12 cellular contexts compared by ENCODE assay signal in genomic region chr14:50961606-50962259, GRCh38. TPM values are rescaled to one million over a fixed set of nuclear protein-coding genes. Genes with fewer than 3 reads are reported as not detected.
DNase-seq lines count a peak whose midpoint lies in the region; ATAC-seq, FAIRE-seq and TF ChIP-seq lines count a peak whose summit lies in the region.
"Had no signal": no experiment of that assay in that cellular context is flagged by ENCODE, and none has a peak within 500 bp of the region (broad histone marks: within the 10 kb centered on the region; RNA-seq: fewer than 3 reads in every experiment).

No MANE protein-coding gene starts in this region.

- in situ Hi-C loops in HepG2 (cut with HindIII; ENCODE audit: extremely low pct_ligation_motif_present, low pct_unique_long_range_greater_than_20kb), result no loop called here

- H3K27ac ChIP-seq in right lobe of liver (no peak overlapping the region), HepG2 (ENCODE audit: extremely low read length, insufficient read depth, low read length) (no peak overlapping the region), colonic mucosa (peak overlapping the region; percentile 9), right atrium auricular region (no peak overlapping the region)
- H3K27ac ChIP-seq: tibial nerve had no signal

- no peak overlapping the region for H3K9ac ChIP-seq in HepG2 (ENCODE audit: insufficient read depth, low read depth, low read length)
- H3K9ac ChIP-seq in colonic mucosa (ENCODE audit: low read depth in 2 of 2, low read length in 2 of 2), result no peak overlapping the region

- DNase-seq in right lobe of liver (no peak), HepG2 (ENCODE audit: low spot score) (no peak), colonic mucosa (no peak), mesothelial cell of epicardium (ENCODE audit: low spot score in 2 of 2, unreplicated experiment in 2 of 2) (no peak), right atrium auricular region (ENCODE audit: low spot score) (no peak), DMS53 treated with DMSO at 0.1 percent for 48 hours (lab: John Stamatoyannopoulos, UW; ENCODE audit: unreplicated experiment) (no peak), T-helper 17 cell (no peak)
- DNase-seq: heart left ventricle had no signal

- H3K27me3 ChIP-seq in right lobe of liver, result no peaks in the 10 kb centered on the region
- H3K27me3 ChIP-seq in HepG2 (ENCODE audit: control insufficient read depth in 1 of 2, insufficient read depth in 2 of 2, low read length in 2 of 2), result no peaks in the 10 kb centered on the region; a peak in 1 of 5 replicates
- H3K27me3 ChIP-seq in colonic mucosa, result no peaks in the 10 kb centered on the region
- H3K27me3 ChIP-seq in right atrium auricular region, result no peaks in the 10 kb centered on the region
- H3K27me3 ChIP-seq: heart left ventricle, tibial nerve had no signal

- H3K36me3 Mint-ChIP-seq in mesothelial cell of epicardium (no peaks in the 10 kb centered on the region), T-helper 17 cell (ENCODE audit: low read depth) (no peaks in the 10 kb centered on the region)

- TF ChIP-seq POLR2A in right lobe of liver (IDR thresholded peaks at IDR 0.05) (no peak), HepG2 (IDR thresholded peaks at IDR 0.05; ENCODE audit: insufficient read depth in 1 of 2, low read depth in 2 of 2, low read length in 2 of 2) (no peak)

- ATAC-seq in right lobe of liver, result peak; percentile 16 to 77 (median 68)
- ATAC-seq in HepG2, result no peak
- ATAC-seq in HG03565 (IDR thresholded peaks at IDR 0.05; ENCODE audit: unreplicated experiment), result no peak
- ATAC-seq in T-helper 17 cell, result no peak
- ATAC-seq: heart left ventricle had no signal

- H3K4me3 ChIP-seq in right lobe of liver (no peak overlapping the region), HepG2 (replicated peaks in 1 of 3; ENCODE audit: insufficient read depth in 1 of 3, low read depth in 2 of 3, low read length in 3 of 3) (no peak overlapping the region), colonic mucosa (no peak overlapping the region), right atrium auricular region (no peak overlapping the region)
- H3K4me3 ChIP-seq: heart left ventricle, tibial nerve had no signal

- FAIRE-seq in HepG2 (lab: Jason Lieb, UNC), result no peak

- H3K9me3 ChIP-seq in right lobe of liver (no peaks in the 10 kb centered on the region), HepG2 (ENCODE audit: low read length) (no peaks in the 10 kb centered on the region), colonic mucosa (no peaks in the 10 kb centered on the region), right atrium auricular region (no peaks in the 10 kb centered on the region), T-helper 17 cell (ENCODE audit: control insufficient read depth, low read length, poor library complexity, severe bottlenecking) (no peaks in the 10 kb centered on the region)
- H3K9me3 ChIP-seq: heart left ventricle, tibial nerve had no signal

- POLR2A ChIA-PET in HepG2 (lab: Yijun Ruan, JAX), result no interaction called here

- WGBS in right lobe of liver (ENCODE audit: insufficient coverage, low coverage, low lambda C conversion rate, missing lambda C conversion rate), result 41% methylated on average over 3 of the region's 3 CpGs
- WGBS in HepG2 (ENCODE audit: low lambda C conversion rate), result 15% methylated on average over 3 of the region's 3 CpGs

- BruUV-seq in HepG2 (replicated peaks; lab: Mats Ljungman, UMichigan), result no TSS peak

- H4K20me1 ChIP-seq in HepG2 (ENCODE audit: insufficient read depth, low read length), result no peaks in the 10 kb centered on the region

- intact Hi-C loops in right lobe of liver (cut with DNase I) (no loop called here), HepG2 (cut with micrococcal nuclease; ENCODE audit: unreplicated experiment) (no loop called here), colonic mucosa (cut with DNase I) (no loop called here)

- H3K36me3 ChIP-seq in right lobe of liver, result no peaks in the 10 kb centered on the region
- H3K36me3 ChIP-seq in HepG2 (replicated peaks in 1 of 2; ENCODE audit: control insufficient read depth in 1 of 2, insufficient read depth in 2 of 2, low read length in 2 of 2), result no peaks in the 10 kb centered on the region
- H3K36me3 ChIP-seq in colonic mucosa, result no peaks in the 10 kb centered on the region
- H3K36me3 ChIP-seq in right atrium auricular region, result no peaks in the 10 kb centered on the region
- H3K36me3 ChIP-seq: heart left ventricle, tibial nerve had no signal

- no peak for TF ChIP-seq RAD21 in HepG2 (CRISPR knock-in tag; IDR thresholded peaks at IDR 0.05)

- H2AFZ ChIP-seq in HepG2 (ENCODE audit: low read length), result no peak overlapping the region

- H3K4me3 Mint-ChIP-seq in mesothelial cell of epicardium (peak overlapping the region; percentile 33), T-helper 17 cell (no peak overlapping the region)
- H3K4me3 Mint-ChIP-seq: B cell had no signal

- H3K4me1 Mint-ChIP-seq in mesothelial cell of epicardium (peaks cover 52% of the 10 kb centered on the region), T-helper 17 cell (no peaks in the 10 kb centered on the region)
- H3K4me1 Mint-ChIP-seq: B cell had no signal

- H3K4me2 ChIP-seq in HepG2 (ENCODE audit: low read depth, low read length), result no peak overlapping the region

- no peaks in the 10 kb centered on the region for H3K9me3 Mint-ChIP-seq in mesothelial cell of epicardium
- H3K9me3 Mint-ChIP-seq: activated T-helper 2 cell treated with anti-CD3 and anti-CD28 coated beads, Interferon-gamma antibody, Interleukin-2, Interleukin-4, amounts not matched to agents 10 μg/mL and 5 μg/mL and 100 μg/mL, durations not matched to agents 14 hours and 24 hours and 36 hours had no signal

- CTCF ChIA-PET in HepG2 (lab: Yijun Ruan, JAX; ENCODE audit: low intra/inter-chr PET ratio, low total read pairs), result no interaction called here

- H3K4me1 ChIP-seq in right lobe of liver (peaks cover 0 to 3% (median 0%) of the 10 kb centered on the region in 4 donors), HepG2 (ENCODE audit: insufficient read depth, low read length) (peaks cover 10% of the 10 kb centered on the region; the same call in 1 of the 2 replicates), colonic mucosa (no peaks in the 10 kb centered on the region), right atrium auricular region (no peaks in the 10 kb centered on the region)

- H3K79me2 ChIP-seq in HepG2 (ENCODE audit: insufficient read depth, low read length), result no peaks in the 10 kb centered on the region

- TF ChIP-seq EP300 in HepG2 (IDR thresholded peaks at IDR 0.05; ENCODE audit: low read depth in 2 of 2, low read length in 2 of 2) (no peak), HepG2 (CRISPR knock-in tag; IDR thresholded peaks at IDR 0.05; ENCODE audit: borderline replicate concordance) (no peak)

- H3K27me3 Mint-ChIP-seq in mesothelial cell of epicardium (ENCODE audit: low read depth) (no peaks in the 10 kb centered on the region), T-helper 17 cell (peaks cover 23% of the 10 kb centered on the region)

- TF ChIP-seq CTCF in right lobe of liver (IDR thresholded peaks at IDR 0.05) (no peak), HepG2 (CRISPR knock-in tag; IDR thresholded peaks at IDR 0.05) (no peak), colonic mucosa (IDR thresholded peaks at IDR 0.05) (no peak), mesothelial cell of epicardium (IDR thresholded peaks at IDR 0.05; ENCODE audit: unreplicated experiment) (no peak), right atrium auricular region (IDR thresholded peaks at IDR 0.05) (no peak)

- H3K27ac Mint-ChIP-seq in mesothelial cell of epicardium (peak overlapping the region; percentile 90), T-helper 17 cell (no peak overlapping the region)
- H3K27ac Mint-ChIP-seq: activated T-helper 2 cell treated with anti-CD3 and anti-CD28 coated beads, Interferon-gamma antibody, Interleukin-2, Interleukin-4, amounts not matched to agents 10 μg/mL and 5 μg/mL and 100 μg/mL, durations not matched to agents 14 hours and 24 hours and 36 hours; B cell had no signal

TF ChIP-seq in HepG2, 621 proteins besides CTCF, POLR2A, EP300 and RAD21:
- TF ChIP-seq SP5 (CRISPR knock-in tag; IDR thresholded peaks at IDR 0.05; ENCODE audit: borderline replicate concordance, low read depth) (no peak), ZNF335 (CRISPR knock-in tag; IDR thresholded peaks at IDR 0.05) (no peak), SKI (IDR thresholded peaks at IDR 0.05; ENCODE audit: partially characterized antibody) (no peak), ARNTL (CRISPR knock-in tag; IDR thresholded peaks at IDR 0.05) (no peak)

RNA-seq across cellular contexts. Expression of gene PYGL, which starts 17.4 kb away (rescaled TPM):
- 100 to 1,000 TPM in 3 of 6 experiments, 10 to 100 TPM in 3; 80.1 to 130 (median 107) TPM for total RNA-seq in right lobe of liver
- total RNA-seq in HepG2 (2016; rRNA removed; fragmentation: Illumina TruSeq; extraction: Trizol), result 110 and 138 TPM in 2 replicates
- 24.2 and 25.1 TPM in 2 replicates for total RNA-seq in HepG2 (2016; cell fraction: cytosol; rRNA removed; fragmentation: Illumina TruSeq; extraction: Trizol; ENCODE audit: low read depth)
- 104 and 122 TPM in 2 replicates for total RNA-seq in HepG2 (2016; cell fraction: insoluble cytoplasmic fraction; rRNA removed; fragmentation: Illumina TruSeq; extraction: Trizol)
- total RNA-seq in HepG2 (2016; cell fraction: membrane; rRNA removed; fragmentation: Illumina TruSeq; extraction: Trizol), result 42.2 and 48.9 TPM in 2 replicates
- 69.1 and 77.8 TPM in 2 replicates for total RNA-seq in HepG2 (2016; cell fraction: nucleus; rRNA removed; fragmentation: Illumina TruSeq; extraction: Trizol)
- polyA plus RNA-seq in HepG2 (2011; rRNA removed), result 93.4 and 98.4 TPM in 2 replicates
- 56.3 and 63.7 TPM in 2 replicates for polyA plus RNA-seq in HepG2 (2011; cell fraction: cytosol; rRNA removed)
- 149 and 157 TPM in 2 replicates for polyA plus RNA-seq in HepG2 (2011; cell fraction: nucleus; rRNA removed)
- 83.7 and 96.3 TPM in 2 replicates for polyA plus RNA-seq in HepG2 (2012)
- polyA plus RNA-seq in HepG2 (2016; cell fraction: cytosol; fragmentation: Illumina TruSeq; extraction: Trizol; ENCODE audit: low read depth), result 8.8 and 10.5 TPM in 2 replicates
- 95.4 and 102 TPM in 2 replicates for polyA plus RNA-seq in HepG2 (2016; cell fraction: insoluble cytoplasmic fraction; fragmentation: Illumina TruSeq; extraction: Trizol; ENCODE audit: low read depth)
- 16.6 and 19.8 TPM in 2 replicates for polyA plus RNA-seq in HepG2 (2016; cell fraction: membrane; fragmentation: Illumina TruSeq; extraction: Trizol; ENCODE audit: low read depth)
- polyA plus RNA-seq in HepG2 (2016; cell fraction: nucleus; fragmentation: Illumina TruSeq; extraction: Trizol; ENCODE audit: insufficient read depth, low read depth), result 103 and 119 TPM in 2 replicates
- 42.1 and 79.4 TPM in 2 replicates for polyA minus RNA-seq in HepG2 (2011; rRNA and poly(A)+ RNA removed; ENCODE audit: low replicate concordance)
- 85.3 and 93.5 TPM in 2 replicates for polyA minus RNA-seq in HepG2 (2011; cell fraction: cytosol; rRNA and poly(A)+ RNA removed)
- polyA minus RNA-seq in HepG2 (2011; cell fraction: nucleus; rRNA and poly(A)+ RNA removed), result 147 and 159 TPM in 2 replicates
- total RNA-seq in colonic mucosa, result 10 to 100 TPM; 33.0 to 54.2 TPM
- total RNA-seq in mesothelial cell of epicardium, result 19.9 to 21.6 TPM (median 20.8 TPM) in 3 replicates
- total RNA-seq in right atrium auricular region, result 10 to 100 TPM in 1 of 2 donors, 1 to 10 TPM in 1; 7.0 to 27.1 TPM
- total RNA-seq in T-helper 17 cell, result 10 to 100 TPM in 1 of 2 donors, 1 to 10 TPM in 1; 2.0 to 12.4 TPM

Comparison
In these comparisons a context has a peak if more than half of its experiments do, and no peak if none do; other contexts are left out.
1. ATAC-seq: peak in right lobe of liver (4 of 4); none in HepG2 (single experiment), HG03565 (single experiment) and T-helper 17 cell (single experiment).